17 cellular contexts compared by ENCODE assay signal in genomic region chr9:10059044-10059443, GRCh38.
A peak's percentile ranks its signal among the peaks of the same experiment; 100 is the strongest.
DNase-seq lines count a peak whose midpoint lies in the region; ATAC-seq, FAIRE-seq and TF ChIP-seq lines count a peak whose summit lies in the region.
"Had no signal": no experiment of that assay in that cellular context is flagged by ENCODE, and none has a peak within 500 bp of the region (broad histone marks: within the 10 kb centered on the region; RNA-seq: fewer than 3 reads in every experiment).

No MANE protein-coding gene starts in this region.

- POLR2A ChIA-PET in AG04449 (lab: Yijun Ruan, JAX) (no interaction called here), WTC11 (lab: Charles Lee) (no interaction called here)

- peaks cover 19% of the 10 kb centered on the region for H3K4me1 Mint-ChIP-seq in astrocyte (ENCODE audit: low read depth, unreplicated experiment)
- peaks cover 26% of the 10 kb centered on the region for H3K4me1 Mint-ChIP-seq in WTC11
- H3K4me1 Mint-ChIP-seq: activated CD4-positive, alpha-beta T cell treated with anti-CD3 and anti-CD28 coated beads for 36 hours had no signal

- H3K27ac ChIP-seq in astrocyte (ENCODE audit: low read depth, low read length) (no peak overlapping the region), foreskin keratinocyte (peak overlapping the region; percentile 15)
- H3K27ac ChIP-seq: colonic mucosa, neutrophil, testis had no signal

- H3K36me3 Mint-ChIP-seq in astrocyte (ENCODE audit: low read depth, unreplicated experiment) (no peaks in the 10 kb centered on the region), WTC11 (no peaks in the 10 kb centered on the region)
- H3K36me3 Mint-ChIP-seq: activated naive CD4-positive, alpha-beta T cell treated with anti-CD3 and anti-CD28 coated beads, Interleukin-2, amount 50 U/mL, for 72 hours; memory B cell had no signal

- no peak overlapping the region for H2AFZ ChIP-seq in astrocyte (ENCODE audit: low read depth, low read length)

- no peaks in the 10 kb centered on the region for H3K79me2 ChIP-seq in astrocyte (ENCODE audit: insufficient read depth, low read length)

- no peak overlapping the region for H3K27ac Mint-ChIP-seq in astrocyte (ENCODE audit: unreplicated experiment)
- no peak overlapping the region for H3K27ac Mint-ChIP-seq in WTC11
- H3K27ac Mint-ChIP-seq: activated CD4-positive, alpha-beta T cell treated with anti-CD3 and anti-CD28 coated beads for 36 hours; activated naive CD4-positive, alpha-beta T cell treated with anti-CD3 and anti-CD28 coated beads, Interleukin-2, amount 50 U/mL, for 72 hours; memory B cell had no signal

- no peak overlapping the region for H3K4me2 ChIP-seq in astrocyte (ENCODE audit: low read length)

- no peak for TF ChIP-seq CTCF in AG04449 (IDR thresholded peaks at IDR 0.05; ENCODE audit: insufficient read depth, low read length, missing control alignments)
- no peak for TF ChIP-seq CTCF in NB4 (IDR thresholded peaks at IDR 0.05; ENCODE audit: low read depth, low read length)
- TF ChIP-seq CTCF in astrocyte (IDR thresholded peaks at IDR 0.05; ENCODE audit: insufficient read depth, low read depth, low read length), result no peak
- no peak for TF ChIP-seq CTCF in foreskin keratinocyte (conservative IDR thresholded peaks at IDR 0.05)
- TF ChIP-seq CTCF in WTC11 (IDR thresholded peaks at IDR 0.05), result no peak

- peak; percentile 94 for ATAC-seq in foreskin keratinocyte
- no peak for ATAC-seq in GM21723 (IDR thresholded peaks at IDR 0.05; ENCODE audit: unreplicated experiment)
- ATAC-seq in WTC11, result no peak
- ATAC-seq: activated CD4-positive, alpha-beta T cell treated with anti-CD3 and anti-CD28 coated beads for 36 hours; activated naive CD4-positive, alpha-beta T cell treated with anti-CD3 and anti-CD28 coated beads, Interleukin-2, amount 50 U/mL, for 72 hours had no signal

- H4K20me1 ChIP-seq in astrocyte (ENCODE audit: insufficient read depth, low read length), result no peaks in the 10 kb centered on the region

- TF ChIP-seq POLR2A in NB4 (IDR thresholded peaks at IDR 0.05; ENCODE audit: extremely low read depth, insufficient read length), result no peak

- CTCF ChIA-PET in AG04449 (lab: Yijun Ruan, JAX) (interaction anchor here (1.6 to 1.7 kb wide), 2 partner anchors 13 to 35 kb away, joined by 4 to 7 read pairs; no protein-coding TSS in a partner anchor), WTC11 (lab: Charles Lee) (interaction anchor here (1.2 to 2.5 kb wide), 3 partner anchors 13 to 210 kb away, joined by 3 to 20 read pairs (median 8); no protein-coding TSS in a partner anchor)

- H3K9ac ChIP-seq in astrocyte (ENCODE audit: low read length), result no peak overlapping the region

- H3K9me3 ChIP-seq in astrocyte (ENCODE audit: insufficient read depth, low read depth, low read length), result no peaks in the 10 kb centered on the region
- H3K9me3 ChIP-seq: colonic mucosa, neutrophil, testis had no signal

- FAIRE-seq in astrocyte (lab: Jason Lieb, UNC), result no peak
- FAIRE-seq: RCC 7860 had no signal

- H3K36me3 ChIP-seq in astrocyte (ENCODE audit: insufficient read depth, low read length), result no peaks in the 10 kb centered on the region
- H3K36me3 ChIP-seq: colonic mucosa, neutrophil had no signal

- H3K4me1 ChIP-seq in astrocyte (ENCODE audit: insufficient read depth, low read length) (no peaks in the 10 kb centered on the region), foreskin keratinocyte (peaks cover 31% of the 10 kb centered on the region)
- H3K4me1 ChIP-seq: colonic mucosa, testis had no signal

- H3K4me3 Mint-ChIP-seq in astrocyte (ENCODE audit: unreplicated experiment), result no peak overlapping the region
- no peak overlapping the region for H3K4me3 Mint-ChIP-seq in WTC11
- H3K4me3 Mint-ChIP-seq: activated CD4-positive, alpha-beta T cell treated with anti-CD3 and anti-CD28 coated beads for 36 hours; memory B cell had no signal

- no peak overlapping the region for H3K4me3 ChIP-seq in AG04449 (ENCODE audit: low read depth, low read length)
- H3K4me3 ChIP-seq in NB4 (ENCODE audit: low read depth, low read length), result no peak overlapping the region
- H3K4me3 ChIP-seq in astrocyte (ENCODE audit: insufficient read depth, low read depth, low read length), result no peak overlapping the region
- H3K4me3 ChIP-seq: colonic mucosa, testis had no signal

- H3K9me3 Mint-ChIP-seq in astrocyte (ENCODE audit: unreplicated experiment) (no peaks in the 10 kb centered on the region), WTC11 (no peaks in the 10 kb centered on the region)
- H3K9me3 Mint-ChIP-seq: activated naive CD4-positive, alpha-beta T cell treated with anti-CD3 and anti-CD28 coated beads, Interleukin-2, amount 50 U/mL, for 72 hours; memory B cell had no signal

- H3K27me3 ChIP-seq in astrocyte (ENCODE audit: insufficient read depth, low read length), result no peaks in the 10 kb centered on the region
- H3K27me3 ChIP-seq in foreskin keratinocyte, result no peaks in the 10 kb centered on the region
- H3K27me3 ChIP-seq: colonic mucosa, neutrophil, testis had no signal

- no peaks in the 10 kb centered on the region for H3K27me3 Mint-ChIP-seq in astrocyte (ENCODE audit: low read depth, unreplicated experiment)
- H3K27me3 Mint-ChIP-seq in WTC11 (ENCODE audit: low read depth), result peaks cover 30% of the 10 kb centered on the region
- H3K27me3 Mint-ChIP-seq: activated CD4-positive, alpha-beta T cell treated with anti-CD3 and anti-CD28 coated beads for 36 hours; memory B cell had no signal

- DNase-seq in AG04449 (ENCODE audit: low read depth, low spot score) (peak; percentile 7), NB4 (ENCODE audit: low read depth) (peak; percentile 25), astrocyte (ENCODE audit: low read depth) (peak; percentile 10), foreskin keratinocyte (peak; percentile 93 to 96), WTC11 (ENCODE audit: low spot score) (no peak), anterior cingulate cortex (lab: John Stamatoyannopoulos, UW) (no peak)
- no peak for DNase-seq in activated CD4-positive, CD25-positive, alpha-beta regulatory T cell (lab: John Stamatoyannopoulos, UW)
- DNase-seq: ACHN; activated CD4-positive, alpha-beta T cell treated with anti-CD3 and anti-CD28 coated beads for 36 hours; activated T-cell treated with anti-CD3 and anti-CD28 coated beads for 4 hours; colonic mucosa; testis had no signal

TF ChIP-seq in WTC11, 78 proteins besides CTCF, POLR2A, EP300 and RAD21:
- TF ChIP-seq OVOL2 (CRISPR knock-in tag; IDR thresholded peaks at IDR 0.05; ENCODE audit: borderline replicate concordance), result no peak
- TF ChIP-seq JAZF1 (CRISPR knock-in tag; IDR thresholded peaks at IDR 0.05), result no peak
- TF ChIP-seq FOXK1 (CRISPR knock-in tag; IDR thresholded peaks at IDR 0.05), result no peak
- no peak for TF ChIP-seq ESRRA (CRISPR knock-in tag; IDR thresholded peaks at IDR 0.05; ENCODE audit: borderline replicate concordance)
- TF ChIP-seq ZNF219 (CRISPR knock-in tag; IDR thresholded peaks at IDR 0.05; ENCODE audit: borderline replicate concordance), result no peak
- TF ChIP-seq, protein P1, sequence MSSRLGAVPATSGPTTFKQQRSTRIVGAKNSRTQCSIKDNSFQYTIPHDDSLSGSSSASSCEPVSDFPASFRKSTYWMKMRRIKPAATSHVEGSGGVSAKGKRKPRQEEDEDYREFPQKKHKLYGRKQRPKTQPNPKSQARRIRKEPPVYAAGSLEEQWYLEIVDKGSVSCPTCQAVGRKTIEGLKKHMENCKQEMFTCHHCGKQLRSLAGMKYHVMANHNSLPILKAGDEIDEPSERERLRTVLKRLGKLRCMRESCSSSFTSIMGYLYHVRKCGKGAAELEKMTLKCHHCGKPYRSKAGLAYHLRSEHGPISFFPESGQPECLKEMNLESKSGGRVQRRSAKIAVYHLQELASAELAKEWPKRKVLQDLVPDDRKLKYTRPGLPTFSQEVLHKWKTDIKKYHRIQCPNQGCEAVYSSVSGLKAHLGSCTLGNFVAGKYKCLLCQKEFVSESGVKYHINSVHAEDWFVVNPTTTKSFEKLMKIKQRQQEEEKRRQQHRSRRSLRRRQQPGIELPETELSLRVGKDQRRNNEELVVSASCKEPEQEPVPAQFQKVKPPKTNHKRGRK (CRISPR knock-in tag; IDR thresholded peaks at IDR 0.05; ENCODE audit: borderline replicate concordance), result no peak
- no peak for TF ChIP-seq TEAD1 (CRISPR knock-in tag; IDR thresholded peaks at IDR 0.05)

Comparison
In these comparisons a context has a peak if more than half of its experiments do, and no peak if none do; other contexts are left out.
1. DNase-seq: peak in AG04449 (single experiment), NB4 (single experiment), astrocyte (single experiment) and foreskin keratinocyte (2 of 2); none in activated CD4-positive, CD25-positive, alpha-beta regulatory T cell (0 of 4), WTC11 (single experiment) and anterior cingulate cortex (0 of 58).